1 cellular context compared by ENCODE assay signal in genomic region chr11:17734418-17734911, GRCh38.
TF ChIP-seq lines count a peak whose summit lies in the region.

TSS of gene KCNC1 (plus strand) at chr11:17734781. CDS start at chr11:17736003, 1,222 bp downstream.

TF ChIP-seq in HepG2, 621 proteins besides CTCF, POLR2A, EP300 and RAD21 (continued from another document):
- TF ChIP-seq, protein P1, sequence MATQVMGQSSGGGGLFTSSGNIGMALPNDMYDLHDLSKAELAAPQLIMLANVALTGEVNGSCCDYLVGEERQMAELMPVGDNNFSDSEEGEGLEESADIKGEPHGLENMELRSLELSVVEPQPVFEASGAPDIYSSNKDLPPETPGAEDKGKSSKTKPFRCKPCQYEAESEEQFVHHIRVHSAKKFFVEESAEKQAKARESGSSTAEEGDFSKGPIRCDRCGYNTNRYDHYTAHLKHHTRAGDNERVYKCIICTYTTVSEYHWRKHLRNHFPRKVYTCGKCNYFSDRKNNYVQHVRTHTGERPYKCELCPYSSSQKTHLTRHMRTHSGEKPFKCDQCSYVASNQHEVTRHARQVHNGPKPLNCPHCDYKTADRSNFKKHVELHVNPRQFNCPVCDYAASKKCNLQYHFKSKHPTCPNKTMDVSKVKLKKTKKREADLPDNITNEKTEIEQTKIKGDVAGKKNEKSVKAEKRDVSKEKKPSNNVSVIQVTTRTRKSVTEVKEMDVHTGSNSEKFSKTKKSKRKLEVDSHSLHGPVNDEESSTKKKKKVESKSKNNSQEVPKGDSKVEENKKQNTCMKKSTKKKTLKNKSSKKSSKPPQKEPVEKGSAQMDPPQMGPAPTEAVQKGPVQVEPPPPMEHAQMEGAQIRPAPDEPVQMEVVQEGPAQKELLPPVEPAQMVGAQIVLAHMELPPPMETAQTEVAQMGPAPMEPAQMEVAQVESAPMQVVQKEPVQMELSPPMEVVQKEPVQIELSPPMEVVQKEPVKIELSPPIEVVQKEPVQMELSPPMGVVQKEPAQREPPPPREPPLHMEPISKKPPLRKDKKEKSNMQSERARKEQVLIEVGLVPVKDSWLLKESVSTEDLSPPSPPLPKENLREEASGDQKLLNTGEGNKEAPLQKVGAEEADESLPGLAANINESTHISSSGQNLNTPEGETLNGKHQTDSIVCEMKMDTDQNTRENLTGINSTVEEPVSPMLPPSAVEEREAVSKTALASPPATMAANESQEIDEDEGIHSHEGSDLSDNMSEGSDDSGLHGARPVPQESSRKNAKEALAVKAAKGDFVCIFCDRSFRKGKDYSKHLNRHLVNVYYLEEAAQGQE (IDR thresholded peaks at IDR 0.05; ENCODE audit: borderline replicate concordance in 1 of 2, low read depth in 1 of 2, low read length in 2 of 2), result peak in 1 of 2 experiments; percentile 9; a peak in 1 of 4 replicates
- TF ChIP-seq PATZ1 (CRISPR knock-in tag; IDR thresholded peaks at IDR 0.05) (0 out of 2 replicates have a peak, but pooled peaks have one; percentile 18), MYPOP (CRISPR knock-in tag; IDR thresholded peaks at IDR 0.05) (0 out of 2 replicates have a peak, but pooled peaks have one; percentile 13), ZBTB2 (CRISPR knock-in tag; IDR thresholded peaks at IDR 0.05; ENCODE audit: low read depth) (0 out of 2 replicates have a peak, but pooled peaks have one; percentile 51), SALL1 (CRISPR knock-in tag; IDR thresholded peaks at IDR 0.05) (peak; percentile 25; the same call in 1 of the 2 replicates), MAX (IDR thresholded peaks at IDR 0.05) (0 out of 2 replicates have a peak, but pooled peaks have one; percentile 9)
